Comparison of ENCODE assay signal across 17 cellular contexts in the genomic region with DNA sequence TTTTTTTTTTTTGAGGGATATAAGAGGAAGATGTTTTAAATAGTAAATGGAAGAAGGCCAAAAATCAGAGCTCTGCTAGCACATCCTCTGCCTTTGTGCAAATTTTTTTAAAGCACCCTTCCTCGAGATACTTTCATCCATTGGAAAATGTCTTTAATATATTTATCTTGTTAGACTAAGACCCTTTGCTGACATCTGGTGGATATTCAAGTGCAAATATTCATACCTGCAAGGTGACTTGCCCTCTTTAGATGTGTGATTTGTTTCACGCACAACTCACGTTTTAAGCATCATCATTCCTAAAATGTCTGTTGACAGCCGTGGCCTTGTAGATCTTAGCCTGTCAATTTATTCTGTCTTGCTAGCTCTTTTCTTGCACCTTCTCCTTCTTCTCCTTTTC.
DNase-seq lines count a peak whose midpoint lies in the region; ATAC-seq and TF ChIP-seq lines count a peak whose summit lies in the region.
"Had no signal": no experiment of that assay in that cellular context is flagged by ENCODE, and none has a peak within 500 bp of the region (broad histone marks: within the 10 kb centered on the region; RNA-seq: fewer than 3 reads in every experiment).

No MANE protein-coding gene starts in this region.

- H3K4me3 ChIP-seq in HCT116 (replicated peaks in 1 of 2; ENCODE audit: low read depth in 1 of 2, low read length in 2 of 2) (no peak overlapping the region), Loucy (ENCODE audit: low read length, poor library complexity, severe bottlenecking) (no peak overlapping the region), astrocyte of the spinal cord (ENCODE audit: low read depth, low read length) (no peak overlapping the region), neuronal stem cell (ENCODE audit: low read length in 2 of 2) (no peak overlapping the region)
- H3K4me3 ChIP-seq: spleen had no signal

- no TSS peak for BruUV-seq in HCT116 (replicated peaks; lab: Mats Ljungman, UMichigan)

- no CpG with 5 or more reads among the region's 4 CpGs for WGBS in neuronal stem cell (ENCODE audit: extremely low coverage in 2 of 2, insufficient read length in 2 of 2, insufficient replicate concordance in 1 of 2), 2 donors

- H3K23ac ChIP-seq in neuronal stem cell (ENCODE audit: low read depth, low read length, poor library complexity) = no peak overlapping the region

- CTCF ChIA-PET in HCT116 (lab: Charles Lee) = no interaction called here

- no peak overlapping the region for H2BK12ac ChIP-seq in neuronal stem cell (ENCODE audit: low read length)

- H3K9ac ChIP-seq in HCT116 (ENCODE audit: low read length) (no peak overlapping the region), Loucy (ENCODE audit: low read depth, low read length, poor library complexity, severe bottlenecking) (no peak overlapping the region), neuronal stem cell (ENCODE audit: low read depth, low read length, poor library complexity) (no peak overlapping the region)

- H3K14ac ChIP-seq in neuronal stem cell (ENCODE audit: low read length) = no peak overlapping the region

- H3K9me2 ChIP-seq in HCT116 (ENCODE audit: insufficient read depth) = no peaks in the 10 kb centered on the region
- no peaks in the 10 kb centered on the region for H3K9me2 ChIP-seq in Loucy (replicated peaks; ENCODE audit: low read depth, low read length)

- H3K9me3 ChIP-seq in HCT116 (ENCODE audit: control insufficient read depth in 1 of 2, insufficient read depth in 1 of 2, low read depth in 1 of 2, low read length in 2 of 2) (no peaks in the 10 kb centered on the region), Loucy (ENCODE audit: insufficient read depth, low read depth, low read length) (no peaks in the 10 kb centered on the region), neuronal stem cell (replicated peaks in 1 of 2; ENCODE audit: control insufficient read depth in 2 of 2, insufficient read depth in 1 of 2, low read depth in 1 of 2, low read length in 2 of 2) (no peaks in the 10 kb centered on the region)
- H3K9me3 ChIP-seq: spleen had no signal

- H3K18ac ChIP-seq in neuronal stem cell (ENCODE audit: low read length) = no peak overlapping the region

- H3K27ac ChIP-seq in HCT116 (ENCODE audit: low read depth, low read length) (no peak overlapping the region), neuronal stem cell (replicated peaks; ENCODE audit: low read length) (no peak overlapping the region)
- H3K27ac ChIP-seq: epithelial cell of prostate, spleen had no signal

- H3F3A ChIP-seq in Loucy (ENCODE audit: low read depth) = no peaks in the 10 kb centered on the region

- H2BK5ac ChIP-seq in neuronal stem cell (ENCODE audit: low read length) = no peak overlapping the region

- H3K79me1 ChIP-seq in neuronal stem cell (ENCODE audit: low read depth, low read length) = no peaks in the 10 kb centered on the region

- intact Hi-C loops in HCT116 (cut with micrococcal nuclease) = no loop called here

- H3K27me3 ChIP-seq in HCT116 (ENCODE audit: insufficient read depth, low read length) = peaks cover 13% of the 10 kb centered on the region; the same call in 1 of the 2 replicates
- H3K27me3 ChIP-seq in Loucy (ENCODE audit: insufficient read depth, low read length, poor library complexity, severe bottlenecking) = no peaks in the 10 kb centered on the region
- H3K27me3 ChIP-seq in neuronal stem cell (ENCODE audit: control insufficient read depth in 3 of 3, insufficient read depth in 3 of 3, low read depth in 1 of 3, low read length in 3 of 3) = no peaks in the 10 kb centered on the region

- RAD21 ChIA-PET in HCT116 (lab: Charles Lee; ENCODE audit: low non-redundant PET in 1 of 2, low total read pairs in 2 of 2, uncharacterized antibody in 2 of 2, unreplicated experiment in 2 of 2) = no interaction called here

- peak; percentile 27; the same call in 1 of the 2 replicates for TF ChIP-seq RAD21 in HCT116 (IDR thresholded peaks at IDR 0.05; ENCODE audit: low read depth)

- in situ Hi-C loops in astrocyte of the spinal cord (cut with HindIII; ENCODE audit: low sequenced_read_pairs) = no loop called here

- H3K79me2 ChIP-seq in HCT116 (ENCODE audit: insufficient read depth, low read length) (no peaks in the 10 kb centered on the region), Loucy (ENCODE audit: insufficient read depth, low read length) (no peaks in the 10 kb centered on the region)

- TF ChIP-seq CTCF in HCT116 (IDR thresholded peaks at IDR 0.05 in 2 of 3, conservative IDR thresholded peaks at IDR 0.05 in 1 of 3; ENCODE audit: borderline replicate concordance in 1 of 3, insufficient read depth in 1 of 3, low read depth in 2 of 3, low read length in 2 of 3) (peak in 2 of 3 experiments; percentile 9 to 21; a peak in 2 of 6 replicates), Loucy (conservative IDR thresholded peaks at IDR 0.05; ENCODE audit: low read length) (0 out of 2 replicates have a peak, but pooled peaks have one; percentile 25), astrocyte of the spinal cord (IDR thresholded peaks at IDR 0.05; ENCODE audit: low read depth, low read length) (no peak)

- no peak overlapping the region for H2AK5ac ChIP-seq in neuronal stem cell (ENCODE audit: low read depth, low read length)

- no peaks in the 10 kb centered on the region for H4K20me1 ChIP-seq in HCT116 (ENCODE audit: insufficient read depth)
- H4K20me1 ChIP-seq in Loucy (ENCODE audit: insufficient read depth, low read length, poor library complexity, severe bottlenecking) = no peaks in the 10 kb centered on the region

- H2AFZ ChIP-seq in HCT116 (ENCODE audit: low read depth, low read length, poor library complexity, severe bottlenecking) (no peak overlapping the region), Loucy (ENCODE audit: low read length) (no peak overlapping the region), neuronal stem cell (ENCODE audit: low read length) (no peak overlapping the region)

- no peak overlapping the region for H2BK15ac ChIP-seq in neuronal stem cell (ENCODE audit: low read length)

- H3K4ac ChIP-seq in neuronal stem cell (ENCODE audit: low read length) = no peak overlapping the region

- H2BK120ac ChIP-seq in neuronal stem cell (ENCODE audit: low read depth, low read length) = no peak overlapping the region

- ATAC-seq in HCT116 = no peak
- ATAC-seq: activated T-cell treated with anti-CD3 and anti-CD28 coated beads, Interleukin-2, amount 50 U/mL, for 4 hours had no signal

- no peak overlapping the region for H4K8ac ChIP-seq in neuronal stem cell (ENCODE audit: low read depth, low read length)

- POLR2A ChIA-PET in HCT116 (lab: Charles Lee) = no interaction called here

- H4K91ac ChIP-seq in neuronal stem cell (ENCODE audit: low read depth, low read length, poor library complexity) = no peak overlapping the region

- no peak overlapping the region for H3K4me2 ChIP-seq in HCT116 (ENCODE audit: low read length)
- H3K4me2 ChIP-seq in Loucy (ENCODE audit: low read depth, low read length, poor library complexity, severe bottlenecking) = no peak overlapping the region
- no peak overlapping the region for H3K4me2 ChIP-seq in neuronal stem cell (ENCODE audit: insufficient read depth, low read length, poor library complexity, severe bottlenecking)

- no peak for TF ChIP-seq POLR2A in HCT116 (IDR thresholded peaks at IDR 0.05; ENCODE audit: borderline replicate concordance, extremely low read depth, insufficient read depth, insufficient read length)

- H3K4me1 ChIP-seq in HCT116 (ENCODE audit: control insufficient read depth in 1 of 2, insufficient read depth in 2 of 2, low read length in 2 of 2) (no peaks in the 10 kb centered on the region), Loucy (ENCODE audit: insufficient read depth, low read length, poor library complexity, severe bottlenecking) (no peaks in the 10 kb centered on the region), neuronal stem cell (ENCODE audit: control insufficient read depth in 2 of 2, insufficient read depth in 1 of 2, low read depth in 1 of 2, low read length in 2 of 2) (peaks cover 0 to 3% of the 10 kb centered on the region in 2 donors)
- H3K4me1 ChIP-seq: spleen had no signal

- H3K36me3 ChIP-seq in HCT116 (ENCODE audit: control insufficient read depth in 1 of 2, insufficient read depth in 2 of 2, low read length in 2 of 2) = no peaks in the 10 kb centered on the region
- H3K36me3 ChIP-seq in Loucy (ENCODE audit: insufficient read depth, low read length) = no peaks in the 10 kb centered on the region
- H3K36me3 ChIP-seq in neuronal stem cell (replicated peaks in 1 of 2; ENCODE audit: control insufficient read depth in 2 of 2, insufficient read depth in 2 of 2, low read length in 2 of 2) = no peaks in the 10 kb centered on the region
- H3K36me3 ChIP-seq: spleen had no signal

- DNase-seq in HCT116 (ENCODE audit: low read depth, low spot score) = peak; percentile 18
- DNase-seq in astrocyte of the spinal cord (ENCODE audit: low read depth, low spot score) = peak; percentile 4
- DNase-seq in left kidney (ENCODE audit: low read depth, low spot score) = peak; percentile 42
- DNase-seq in T-helper 1 cell = no peak
- DNase-seq in NCI-H2107 (lab: John Stamatoyannopoulos, UW) = no peak
- DNase-seq in neuronal stem cell (ENCODE audit: low spot score) = no peak
- DNase-seq: activated CD4-positive, alpha-beta T cell treated with anti-CD3 and anti-CD28 coated beads, Interleukin-2, amount 50 U/mL, for 1 hour; activated naive CD8-positive, alpha-beta T cell treated with anti-CD3 and anti-CD28 coated beads, Interleukin-2, amount 10 ng/mL, durations not matched to agents 7 days and 5 days; activated T-cell treated with anti-CD3 and anti-CD28 coated beads, Interleukin-2, amount 50 U/mL, for 4 hours; C1 segment of cervical spinal cord; kidney glomerular epithelial cell; NCI-H1694 treated with DMSO at 0.1 percent for 48 hours; NK-92 treated with Interleukin-12 subunit alpha and Interleukin-12 subunit beta, amount 100 ng/mL, for 24 hours; SHP77; spleen had no signal

Comparison
In these comparisons a context has a peak if more than half of its experiments do, and no peak if none do; other contexts are left out.
1. DNase-seq: peak in HCT116 (single experiment), astrocyte of the spinal cord (single experiment) and left kidney (single experiment); none in T-helper 1 cell (0 of 5), NCI-H2107 (single experiment) and neuronal stem cell (single experiment).